1 cellular context compared by ENCODE assay signal in the genomic region with DNA sequence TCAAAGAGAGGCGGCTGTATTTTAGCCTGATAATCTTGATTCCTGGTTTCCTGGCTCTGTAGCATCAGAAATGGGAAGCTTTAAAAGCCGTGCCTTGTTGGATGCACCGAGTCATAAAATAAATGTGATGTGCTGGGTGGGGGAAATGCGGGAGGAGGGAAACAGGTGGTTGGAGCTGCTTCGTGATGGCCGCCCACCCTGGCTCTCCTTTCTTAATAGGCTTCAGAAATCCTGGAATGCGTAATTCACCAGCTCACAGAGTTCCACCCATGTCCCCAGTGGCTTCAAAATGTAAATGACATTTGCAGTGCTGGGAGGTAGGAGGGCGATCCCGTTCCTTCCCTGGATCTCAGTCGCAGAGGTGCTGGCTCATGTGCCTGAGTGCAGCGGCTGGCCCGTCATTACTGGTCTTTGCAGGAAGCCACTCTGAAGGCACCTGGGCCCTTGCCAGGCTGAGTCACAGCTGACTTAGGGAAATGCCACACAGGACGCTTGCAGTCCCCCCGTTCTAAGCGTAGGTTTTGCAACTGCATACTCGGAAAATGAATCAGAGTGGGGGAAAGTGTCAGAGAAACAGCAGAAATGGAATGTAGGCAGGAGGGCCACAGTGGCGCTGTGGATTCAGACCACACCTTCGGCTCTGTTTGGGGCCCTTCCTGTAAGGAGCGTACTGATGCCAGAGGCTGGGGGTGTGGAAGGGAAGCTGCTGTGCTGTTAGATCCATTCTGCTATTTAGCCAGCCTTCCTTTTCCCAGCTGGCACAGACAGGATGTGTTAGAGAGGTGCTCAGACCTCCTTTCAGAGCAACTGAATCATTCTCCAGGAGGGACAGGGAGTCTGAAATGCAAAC.
A peak's percentile ranks its signal among the peaks of the same experiment; 100 is the strongest.
TF ChIP-seq lines count a peak whose summit lies in the region.

No MANE protein-coding gene starts in this region.

TF ChIP-seq in HepG2, 621 proteins besides CTCF, POLR2A, EP300 and RAD21 (continued from another document):
- TF ChIP-seq, protein P1, sequence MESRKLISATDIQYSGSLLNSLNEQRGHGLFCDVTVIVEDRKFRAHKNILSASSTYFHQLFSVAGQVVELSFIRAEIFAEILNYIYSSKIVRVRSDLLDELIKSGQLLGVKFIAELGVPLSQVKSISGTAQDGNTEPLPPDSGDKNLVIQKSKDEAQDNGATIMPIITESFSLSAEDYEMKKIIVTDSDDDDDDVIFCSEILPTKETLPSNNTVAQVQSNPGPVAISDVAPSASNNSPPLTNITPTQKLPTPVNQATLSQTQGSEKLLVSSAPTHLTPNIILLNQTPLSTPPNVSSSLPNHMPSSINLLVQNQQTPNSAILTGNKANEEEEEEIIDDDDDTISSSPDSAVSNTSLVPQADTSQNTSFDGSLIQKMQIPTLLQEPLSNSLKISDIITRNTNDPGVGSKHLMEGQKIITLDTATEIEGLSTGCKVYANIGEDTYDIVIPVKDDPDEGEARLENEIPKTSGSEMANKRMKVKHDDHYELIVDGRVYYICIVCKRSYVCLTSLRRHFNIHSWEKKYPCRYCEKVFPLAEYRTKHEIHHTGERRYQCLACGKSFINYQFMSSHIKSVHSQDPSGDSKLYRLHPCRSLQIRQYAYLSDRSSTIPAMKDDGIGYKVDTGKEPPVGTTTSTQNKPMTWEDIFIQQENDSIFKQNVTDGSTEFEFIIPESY (CRISPR knock-in tag; IDR thresholded peaks at IDR 0.05): no peak
- TF ChIP-seq HNRNPLL (IDR thresholded peaks at IDR 0.05; ENCODE audit: low read depth, low read length, poor library complexity, severe bottlenecking) (peak; percentile 41), AHDC1 (CRISPR knock-in tag; IDR thresholded peaks at IDR 0.05; ENCODE audit: borderline replicate concordance) (peak; percentile 45; the same call in 1 of the 2 replicates), NR2F2 (IDR thresholded peaks at IDR 0.05; ENCODE audit: borderline replicate concordance, low read depth) (no peak), ZNF549 (CRISPR knock-in tag; IDR thresholded peaks at IDR 0.05) (no peak), ZFAT (CRISPR knock-in tag; conservative IDR thresholded peaks at IDR 0.05) (no peak), YY1 (IDR thresholded peaks at IDR 0.05; ENCODE audit: insufficient read depth, insufficient replicate concordance, low read depth, low read length) (peak; percentile 38), YEATS2 (CRISPR knock-in tag; IDR thresholded peaks at IDR 0.05; ENCODE audit: borderline replicate concordance) (peak; percentile 62; the same call in 1 of the 2 replicates), GTF3A (CRISPR knock-in tag; conservative IDR thresholded peaks at IDR 0.05) (no peak), ZNF253 (CRISPR knock-in tag; IDR thresholded peaks at IDR 0.05; ENCODE audit: borderline replicate concordance) (no peak), TBX3 (IDR thresholded peaks at IDR 0.05; ENCODE audit: borderline replicate concordance) (0 out of 2 replicates have a peak, but pooled peaks have one; percentile 24), HMG20A (CRISPR knock-in tag; IDR thresholded peaks at IDR 0.05; ENCODE audit: borderline replicate concordance) (peak; percentile 81; the same call in 1 of the 2 replicates), GATAD1 (CRISPR knock-in tag; IDR thresholded peaks at IDR 0.05) (peak; percentile 61), ZNF20 (CRISPR knock-in tag; IDR thresholded peaks at IDR 0.05) (peak; percentile 98), ZBTB3 (CRISPR knock-in tag; IDR thresholded peaks at IDR 0.05; ENCODE audit: borderline replicate concordance, low read depth) (no peak), ZFX (CRISPR knock-in tag; IDR thresholded peaks at IDR 0.05; ENCODE audit: low read depth) (peak; percentile 8; the same call in 1 of the 2 replicates), ZNF143 (CRISPR knock-in tag; IDR thresholded peaks at IDR 0.05) (no peak), CREBL2 (CRISPR knock-in tag; IDR thresholded peaks at IDR 0.05; ENCODE audit: borderline replicate concordance) (no peak), STAG1 (CRISPR knock-in tag; IDR thresholded peaks at IDR 0.05) (peak; percentile 12; the same call in 1 of the 2 replicates), ATF3 (CRISPR knock-in tag; IDR thresholded peaks at IDR 0.05) (peak; percentile 88), LCORL (IDR thresholded peaks at IDR 0.05) (no peak), LCORL (CRISPR knock-in tag; IDR thresholded peaks at IDR 0.05) (peak; percentile 60)
- TF ChIP-seq, protein P2, sequence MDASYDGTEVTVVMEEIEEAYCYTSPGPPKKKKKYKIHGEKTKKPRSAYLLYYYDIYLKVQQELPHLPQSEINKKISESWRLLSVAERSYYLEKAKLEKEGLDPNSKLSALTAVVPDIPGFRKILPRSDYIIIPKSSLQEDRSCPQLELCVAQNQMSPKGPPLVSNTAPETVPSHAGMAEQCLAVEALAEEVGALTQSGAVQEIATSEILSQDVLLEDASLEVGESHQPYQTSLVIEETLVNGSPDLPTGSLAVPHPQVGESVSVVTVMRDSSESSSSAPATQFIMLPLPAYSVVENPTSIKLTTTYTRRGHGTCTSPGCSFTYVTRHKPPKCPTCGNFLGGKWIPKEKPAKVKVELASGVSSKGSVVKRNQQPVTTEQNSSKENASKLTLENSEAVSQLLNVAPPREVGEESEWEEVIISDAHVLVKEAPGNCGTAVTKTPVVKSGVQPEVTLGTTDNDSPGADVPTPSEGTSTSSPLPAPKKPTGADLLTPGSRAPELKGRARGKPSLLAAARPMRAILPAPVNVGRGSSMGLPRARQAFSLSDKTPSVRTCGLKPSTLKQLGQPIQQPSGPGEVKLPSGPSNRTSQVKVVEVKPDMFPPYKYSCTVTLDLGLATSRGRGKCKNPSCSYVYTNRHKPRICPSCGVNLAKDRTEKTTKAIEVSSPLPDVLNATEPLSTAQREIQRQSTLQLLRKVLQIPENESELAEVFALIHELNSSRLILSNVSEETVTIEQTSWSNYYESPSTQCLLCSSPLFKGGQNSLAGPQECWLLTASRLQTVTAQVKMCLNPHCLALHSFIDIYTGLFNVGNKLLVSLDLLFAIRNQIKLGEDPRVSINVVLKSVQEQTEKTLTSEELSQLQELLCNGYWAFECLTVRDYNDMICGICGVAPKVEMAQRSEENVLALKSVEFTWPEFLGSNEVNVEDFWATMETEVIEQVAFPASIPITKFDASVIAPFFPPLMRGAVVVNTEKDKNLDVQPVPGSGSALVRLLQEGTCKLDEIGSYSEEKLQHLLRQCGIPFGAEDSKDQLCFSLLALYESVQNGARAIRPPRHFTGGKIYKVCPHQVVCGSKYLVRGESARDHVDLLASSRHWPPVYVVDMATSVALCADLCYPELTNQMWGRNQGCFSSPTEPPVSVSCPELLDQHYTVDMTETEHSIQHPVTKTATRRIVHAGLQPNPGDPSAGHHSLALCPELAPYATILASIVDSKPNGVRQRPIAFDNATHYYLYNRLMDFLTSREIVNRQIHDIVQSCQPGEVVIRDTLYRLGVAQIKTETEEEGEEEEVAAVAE (CRISPR knock-in tag; IDR thresholded peaks at IDR 0.05; ENCODE audit: borderline replicate concordance): peak; percentile 59; the same call in 1 of the 2 replicates
- TF ChIP-seq, protein P3, sequence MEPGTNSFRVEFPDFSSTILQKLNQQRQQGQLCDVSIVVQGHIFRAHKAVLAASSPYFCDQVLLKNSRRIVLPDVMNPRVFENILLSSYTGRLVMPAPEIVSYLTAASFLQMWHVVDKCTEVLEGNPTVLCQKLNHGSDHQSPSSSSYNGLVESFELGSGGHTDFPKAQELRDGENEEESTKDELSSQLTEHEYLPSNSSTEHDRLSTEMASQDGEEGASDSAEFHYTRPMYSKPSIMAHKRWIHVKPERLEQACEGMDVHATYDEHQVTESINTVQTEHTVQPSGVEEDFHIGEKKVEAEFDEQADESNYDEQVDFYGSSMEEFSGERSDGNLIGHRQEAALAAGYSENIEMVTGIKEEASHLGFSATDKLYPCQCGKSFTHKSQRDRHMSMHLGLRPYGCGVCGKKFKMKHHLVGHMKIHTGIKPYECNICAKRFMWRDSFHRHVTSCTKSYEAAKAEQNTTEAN (CRISPR knock-in tag; conservative IDR thresholded peaks at IDR 0.05): no peak
